In the genomic region with DNA sequence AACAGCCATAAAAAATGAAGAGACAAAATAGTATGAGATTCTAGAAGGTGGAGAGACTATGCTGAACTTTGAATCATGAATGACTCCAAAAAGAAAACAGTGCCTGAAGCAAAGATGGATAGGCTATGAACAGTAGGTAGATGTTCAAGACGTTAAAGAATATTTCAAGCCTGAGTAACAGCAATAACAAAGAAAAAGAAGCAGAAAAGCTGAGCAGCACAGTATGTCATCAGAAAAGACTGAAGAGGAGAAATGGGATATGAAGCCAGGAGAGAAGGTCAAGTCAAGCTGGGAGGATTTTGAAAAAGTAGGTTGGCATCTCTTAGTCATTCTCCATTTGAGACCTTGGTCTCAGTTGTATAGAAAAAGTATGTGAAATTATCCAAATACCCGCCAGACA, we compare ENCODE assay signal across 22 cellular contexts.
"Had no signal": no experiment of that assay in that cellular context is flagged by ENCODE, and none has a peak within 500 bp of the region (broad histone marks: within the 10 kb centered on the region; RNA-seq: fewer than 3 reads in every experiment).

No MANE protein-coding gene starts in this region.

- H3K27me3 ChIP-seq: SJSA1 had no signal

- H3K4me1 ChIP-seq: SJSA1 had no signal

- H3K4me3 ChIP-seq: SJSA1, SK-N-MC had no signal

- DNase-seq: IMR-90, Karpas-422, KG1, MV-4-11, NCI-H1048, NCI-H1105, NCI-H1417, NCI-H1436 treated with DMSO at 0.1 percent for 48 hours, NCI-H1694, NCI-H187 treated with DMSO at 0.1 percent for 48 hours, NCI-H2029 treated with DMSO at 0.1 percent for 48 hours, NCI-H2171 treated with DMSO at 0.1 percent for 48 hours, NCI-H2227 treated with DMSO at 0.1 percent for 48 hours, NCI-H524, NCI-H526 treated with DMSO at 0.1 percent for 48 hours, NCI-H748 treated with DMSO at 0.1 percent for 48 hours, Right ventricle myocardium superior, RPMI8226, SIG-M5 had no signal

- H3K9me3 ChIP-seq: SJSA1 had no signal

- ATAC-seq: HepG2 had no signal

- H3K27ac ChIP-seq: SJSA1, SK-N-MC had no signal

- H3K36me3 ChIP-seq: SJSA1 had no signal
